In the genomic region with DNA sequence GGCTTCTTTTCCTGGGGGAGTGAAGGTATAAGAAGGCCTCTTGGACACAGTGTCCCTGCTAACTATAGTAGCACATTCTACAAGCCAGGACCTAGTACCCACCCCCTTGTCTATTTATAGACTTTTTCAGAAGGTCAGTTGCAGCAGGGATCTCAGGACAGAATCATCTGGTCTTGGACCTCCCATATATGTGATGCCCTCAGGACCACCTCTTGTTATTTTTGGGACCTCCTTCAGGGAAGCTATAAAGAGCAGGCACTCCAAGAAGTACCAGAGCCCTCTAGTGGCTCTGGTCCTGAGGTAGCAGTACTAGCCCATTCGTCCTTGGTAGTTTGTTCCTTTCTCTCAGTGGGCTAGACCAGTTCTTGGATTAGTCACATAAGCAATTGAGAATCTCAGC, we compare ENCODE assay signal across 10 cellular contexts. TPM values are rescaled to one million over a fixed set of nuclear protein-coding genes. Genes with fewer than 3 reads are reported as not detected.
A peak's percentile ranks its signal among the peaks of the same experiment; 100 is the strongest.
DNase-seq lines count a peak whose midpoint lies in the region; ATAC-seq, FAIRE-seq and TF ChIP-seq lines count a peak whose summit lies in the region.
"Had no signal": no experiment of that assay in that cellular context is flagged by ENCODE, and none has a peak within 500 bp of the region (broad histone marks: within the 10 kb centered on the region; RNA-seq: fewer than 3 reads in every experiment).

No MANE protein-coding gene starts in this region.

- H3K4me1 Mint-ChIP-seq in T-helper 17 cell (peaks cover 16% of the 10 kb centered on the region), T-cell (peaks cover 15 to 21% (median 18%) of the 10 kb centered on the region in 3 donors)

- no peak for FAIRE-seq in GM12892 (lab: Jason Lieb, UNC)

- TF ChIP-seq POLR2A in GM12892 (IDR thresholded peaks at IDR 0.05; ENCODE audit: low read depth, low read length), result peak; percentile 20; the same call in 1 of the 2 replicates

- no peaks in the 10 kb centered on the region for H3K9me3 Mint-ChIP-seq in T-cell

- ATAC-seq in T-helper 17 cell (no peak), T-cell (replicated peaks in 1 of 4) (no peak)
- ATAC-seq: mucosa of descending colon had no signal

- no peak overlapping the region for H3K4me3 Mint-ChIP-seq in T-helper 17 cell
- no peak overlapping the region for H3K4me3 Mint-ChIP-seq in T-cell

- no peaks in the 10 kb centered on the region for H3K9me3 ChIP-seq in T-helper 17 cell (ENCODE audit: control insufficient read depth, low read length, poor library complexity, severe bottlenecking)
- H3K9me3 ChIP-seq: mucosa of descending colon had no signal

- H3K27me3 Mint-ChIP-seq in T-helper 17 cell, result no peaks in the 10 kb centered on the region
- no peaks in the 10 kb centered on the region for H3K27me3 Mint-ChIP-seq in T-cell

- CTCF ChIA-PET in T-cell (lab: Charles Lee), result no interaction called here

- DNase-seq in AG08395 (ENCODE audit: low spot score) (peak; percentile 62), GM12892 (ENCODE audit: insufficient read length) (no peak), T-helper 17 cell (no peak), hepatic stellate cell (ENCODE audit: low spot score) (peak; percentile 60), T-cell (no peak), T1000 (lab: John Stamatoyannopoulos, UW) (no peak)
- DNase-seq in stimulated activated CD4-positive, alpha-beta T cell treated with anti-CD3 and anti-CD28 coated beads, Interleukin-12 subunit alpha, Interleukin-12 subunit beta, amount 100 ng/mL, for 4 hours, result no peak
- no peak for DNase-seq in stimulated activated CD8-positive, alpha-beta memory T cell treated with anti-CD3 and anti-CD28 coated beads, Interleukin-4, amount 100 ng/mL, for 48 hours
- DNase-seq: activated CD4-positive, alpha-beta T cell treated with anti-CD3 and anti-CD28 coated beads for 48 hours; mucosa of descending colon had no signal

- H3K27ac Mint-ChIP-seq in T-helper 17 cell (peak overlapping the region; percentile 71), T-cell (no peak overlapping the region)

- peaks cover 10% of the 10 kb centered on the region for H3K36me3 Mint-ChIP-seq in T-helper 17 cell (ENCODE audit: low read depth)
- peaks cover 37% of the 10 kb centered on the region for H3K36me3 Mint-ChIP-seq in T-cell

- POLR2A ChIA-PET in T-cell (lab: Charles Lee), result no interaction called here

RNA-seq across cellular contexts. Expression of gene COQ10A, which starts 4.3 kb away (rescaled TPM):
- 7.8 TPM for polyA plus RNA-seq in GM12892 (2012; ENCODE audit: missing spikeins)
- 10 to 100 TPM; 28.7 to 34.4 TPM for total RNA-seq in T-helper 17 cell
- total RNA-seq in T-cell, result 10 to 100 TPM; 29.9 to 38.4 (median 31.9) TPM

RNA-seq across cellular contexts. Expression of gene ANKRD52, which starts 12.8 kb away (rescaled TPM):
- polyA plus RNA-seq in GM12892 (2012; ENCODE audit: missing spikeins), result 12.3 TPM
- total RNA-seq in T-helper 17 cell (10 to 100 TPM; 30.8 to 33.4 TPM), T-cell (10 to 100 TPM; 35.8 to 51.0 (median 43.1) TPM)

RNA-seq across cellular contexts. Expression of gene CS, which starts 29.1 kb away (rescaled TPM):
- polyA plus RNA-seq in GM12892 (2012; ENCODE audit: missing spikeins), result 107 TPM
- total RNA-seq in T-helper 17 cell (100 to 1,000 TPM; 189 to 197 TPM), T-cell (100 to 1,000 TPM; 135 to 166 (median 159) TPM)

RNA-seq across cellular contexts. Expression of gene SLC39A5, which starts 41.2 kb away (rescaled TPM):
- polyA plus RNA-seq in GM12892 (2012; ENCODE audit: missing spikeins), result not detected
- total RNA-seq in T-helper 17 cell, result not detected
- total RNA-seq in T-cell, result 1 to 10 TPM in 1 of 5 donors, under 1 TPM in 2, not detected in 2; 0.57 to 1.4 (median 0.58) TPM

RNA-seq across cellular contexts. Expression of gene CNPY2, which starts 44.8 kb away (rescaled TPM):
- 115 TPM for polyA plus RNA-seq in GM12892 (2012; ENCODE audit: missing spikeins)
- total RNA-seq in T-helper 17 cell (10 to 100 TPM; 47.4 to 53.4 TPM), T-cell (10 to 100 TPM; 52.9 to 92.8 (median 90.8) TPM)

Comparison
In these comparisons a context has a peak if more than half of its experiments do, and no peak if none do; other contexts are left out.
1. DNase-seq: peak in AG08395 (single experiment) and hepatic stellate cell (single experiment); none in GM12892 (single experiment), T-helper 17 cell (0 of 3), stimulated activated CD4-positive, alpha-beta T cell treated with anti-CD3 and anti-CD28 coated beads, Interleukin-12 subunit alpha, Interleukin-12 subunit beta, amount 100 ng/mL, for 4 hours (single experiment), stimulated activated CD8-positive, alpha-beta memory T cell treated with anti-CD3 and anti-CD28 coated beads, Interleukin-4, amount 100 ng/mL, for 48 hours (single experiment), T-cell (0 of 34) and T1000 (single experiment).